Comparison of ENCODE assay signal across 1 cellular context in the genomic region with DNA sequence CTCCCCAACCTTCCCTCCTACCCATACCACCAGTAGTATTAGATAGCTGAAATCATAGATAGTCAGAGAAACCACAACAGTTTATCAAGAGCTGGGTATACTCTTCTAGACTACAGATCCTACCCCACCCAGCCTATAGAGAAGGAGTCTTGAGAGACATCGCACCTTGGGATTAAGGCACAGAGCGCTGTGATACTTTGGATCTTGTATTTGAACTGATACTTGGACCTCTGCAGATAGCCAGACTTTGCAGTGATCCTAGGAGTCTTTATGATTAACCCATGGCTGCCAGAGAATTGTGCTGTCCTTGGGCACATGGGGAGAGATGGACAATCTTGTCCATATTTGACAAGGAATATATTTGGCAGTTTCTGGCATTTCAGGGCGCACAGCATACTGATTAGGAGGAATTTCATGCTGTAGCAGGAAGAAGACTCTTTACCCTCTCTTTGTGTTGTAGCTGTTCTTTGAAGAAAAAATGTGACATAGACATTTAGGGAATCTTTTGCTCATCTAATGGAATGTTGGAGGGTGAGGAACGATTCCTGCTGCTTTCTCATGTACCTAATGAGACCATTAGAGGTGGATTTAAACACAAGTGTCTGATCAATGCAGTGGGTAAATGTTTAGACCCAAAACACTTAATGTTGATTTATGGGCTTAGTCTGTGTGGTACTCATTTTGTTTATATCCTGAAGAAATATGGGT.
TF ChIP-seq lines count a peak whose summit lies in the region.

No MANE protein-coding gene starts in this region.

TF ChIP-seq in endothelial cell of umbilical vein, 7 proteins besides CTCF, POLR2A, EP300 and RAD21:
- TF ChIP-seq GATA2 (IDR thresholded peaks at IDR 0.05; ENCODE audit: insufficient read depth, insufficient read length, low read depth, low read length) (no peak), JUN (IDR thresholded peaks at IDR 0.05; ENCODE audit: borderline replicate concordance, insufficient read depth, insufficient read length, low read depth) (no peak), MYC (IDR thresholded peaks at IDR 0.05; ENCODE audit: low read depth, low read length) (no peak), FOS (IDR thresholded peaks at IDR 0.05; ENCODE audit: borderline replicate concordance, insufficient read depth, low read length) (no peak), EZH2 (IDR thresholded peaks at IDR 0.05; ENCODE audit: borderline replicate concordance, low read depth, low read length, severe bottlenecking) (no peak), POLR2AphosphoS5 (IDR thresholded peaks at IDR 0.05; ENCODE audit: insufficient read depth, low read depth, low read length) (no peak)
- TF ChIP-seq, protein P1, sequence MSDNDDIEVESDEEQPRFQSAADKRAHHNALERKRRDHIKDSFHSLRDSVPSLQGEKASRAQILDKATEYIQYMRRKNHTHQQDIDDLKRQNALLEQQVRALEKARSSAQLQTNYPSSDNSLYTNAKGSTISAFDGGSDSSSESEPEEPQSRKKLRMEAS (IDR thresholded peaks at IDR 0.05; ENCODE audit: insufficient read depth, insufficient read length) = no peak
